1 cellular context compared by ENCODE assay signal in genomic region chr7:36854652-36855051, GRCh38.
TF ChIP-seq lines count a peak whose summit lies in the region.

No MANE protein-coding gene starts in this region.

TF ChIP-seq in GM23338, 12 proteins besides CTCF, POLR2A, EP300 and RAD21 (continued from another document):
- TF ChIP-seq ZNF462 (CRISPR knock-in tag; IDR thresholded peaks at IDR 0.05) (no peak), STAT1 (IDR thresholded peaks at IDR 0.05; ENCODE audit: unreplicated experiment) (no peak), ZNF114 (CRISPR knock-in tag; IDR thresholded peaks at IDR 0.05) (no peak), NANOG (IDR thresholded peaks at IDR 0.05; ENCODE audit: borderline replicate concordance) (no peak), POLR2AphosphoS5 (IDR thresholded peaks at IDR 0.05; ENCODE audit: low read depth) (no peak), REST (IDR thresholded peaks at IDR 0.05; ENCODE audit: unreplicated experiment) (no peak), JUNB (IDR thresholded peaks at IDR 0.05; ENCODE audit: unreplicated experiment) (no peak), EZH2 (IDR thresholded peaks at IDR 0.05; ENCODE audit: low read depth, unreplicated experiment) (no peak), CREB1 (CRISPR knock-in tag; IDR thresholded peaks at IDR 0.05; ENCODE audit: low read depth) (no peak), EZH2phosphoT487 (IDR thresholded peaks at IDR 0.05; ENCODE audit: unreplicated experiment) (no peak)
- TF ChIP-seq, protein P1, sequence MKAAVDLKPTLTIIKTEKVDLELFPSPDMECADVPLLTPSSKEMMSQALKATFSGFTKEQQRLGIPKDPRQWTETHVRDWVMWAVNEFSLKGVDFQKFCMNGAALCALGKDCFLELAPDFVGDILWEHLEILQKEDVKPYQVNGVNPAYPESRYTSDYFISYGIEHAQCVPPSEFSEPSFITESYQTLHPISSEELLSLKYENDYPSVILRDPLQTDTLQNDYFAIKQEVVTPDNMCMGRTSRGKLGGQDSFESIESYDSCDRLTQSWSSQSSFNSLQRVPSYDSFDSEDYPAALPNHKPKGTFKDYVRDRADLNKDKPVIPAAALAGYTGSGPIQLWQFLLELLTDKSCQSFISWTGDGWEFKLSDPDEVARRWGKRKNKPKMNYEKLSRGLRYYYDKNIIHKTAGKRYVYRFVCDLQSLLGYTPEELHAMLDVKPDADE (IDR thresholded peaks at IDR 0.05), result no peak
TF ChIP-seq in GM23338: peak in this region for 0.
